Comparison of ENCODE assay signal across 22 cellular contexts in genomic region chr15:80885180-80885579, GRCh38.
"Had no signal": no experiment of that assay in that cellular context is flagged by ENCODE, and none has a peak within 500 bp of the region (broad histone marks: within the 10 kb centered on the region; RNA-seq: fewer than 3 reads in every experiment).

No MANE protein-coding gene starts in this region.

- H3K27ac ChIP-seq: epithelial cell of prostate, esophagus muscularis mucosa, gastrocnemius medialis, parathyroid adenoma, psoas muscle, sigmoid colon, skin epidermis, stomach, thoracic aorta, transverse colon had no signal

- H3K9ac ChIP-seq: parathyroid adenoma had no signal

- H3K4me3 ChIP-seq: esophagus muscularis mucosa, gastrocnemius medialis, lung, psoas muscle, sigmoid colon, skin epidermis, stomach, thoracic aorta, transverse colon had no signal

- H3K79me2 ChIP-seq: parathyroid adenoma had no signal

- H3K4me1 ChIP-seq: parathyroid adenoma, psoas muscle, sigmoid colon, stomach, transverse colon had no signal

- FAIRE-seq: endometrium had no signal

- H2AFZ ChIP-seq: parathyroid adenoma had no signal

- DNase-seq: cortex of kidney; effector memory CD4-positive, alpha-beta T cell; gastrocnemius medialis; hippocampal formation; mesenchymal stem cell; naive B cell; occipital lobe; psoas muscle; retina; sigmoid colon; stimulated activated CD4-positive, alpha-beta T cell treated with anti-CD3 and anti-CD28 coated beads, Interleukin-12 subunit alpha, Interleukin-12 subunit beta, amount 100 ng/mL, for 4 hours; stimulated activated naive CD4-positive, alpha-beta T cell; stomach; substantia nigra; transverse colon had no signal

- H3K27me3 ChIP-seq: esophagus muscularis mucosa, gastrocnemius medialis, sigmoid colon, stomach, transverse colon had no signal

- H3K36me3 ChIP-seq: esophagus muscularis mucosa, gastrocnemius medialis, sigmoid colon, stomach, thoracic aorta, transverse colon had no signal

- H3K9me3 ChIP-seq: esophagus muscularis mucosa, gastrocnemius medialis, psoas muscle, sigmoid colon, stomach, thoracic aorta, transverse colon had no signal
